ENCODE assay signal across 2 cellular contexts in the genomic region with DNA sequence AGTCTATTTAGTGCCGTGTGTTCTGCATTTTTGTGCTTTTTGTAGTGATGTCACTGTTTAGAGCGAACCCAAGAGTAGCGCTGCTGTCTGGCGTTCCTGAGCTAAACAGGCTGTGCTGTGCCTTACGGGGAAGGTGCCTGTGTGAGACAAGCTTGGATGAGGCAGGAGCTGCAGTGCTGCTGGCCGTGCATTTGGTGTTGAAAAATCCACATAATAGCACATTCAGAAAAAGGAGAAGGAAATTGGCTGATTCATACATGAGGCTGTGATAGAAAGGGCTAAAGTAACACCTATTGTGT. TPM values are rescaled to one million over a fixed set of nuclear protein-coding genes. Genes with fewer than 3 reads are reported as not detected.
"Had no signal": no experiment of that assay in that cellular context is flagged by ENCODE, and none has a peak within 500 bp of the region (broad histone marks: within the 10 kb centered on the region; RNA-seq: fewer than 3 reads in every experiment).

No MANE protein-coding gene starts in this region.

RNA-seq across cellular contexts. Expression of gene CES1, which starts 50.2 kb away (rescaled TPM):
- total RNA-seq: dermis microvascular lymphatic vessel endothelial cell, glomerular endothelial cell had no signal
